ENCODE assay signal across 15 cellular contexts in genomic region chr7:110827287-110827855, GRCh38.
A peak's percentile ranks its signal among the peaks of the same experiment; 100 is the strongest.
DNase-seq lines count a peak whose midpoint lies in the region; TF ChIP-seq lines count a peak whose summit lies in the region.
"Had no signal": no experiment of that assay in that cellular context is flagged by ENCODE, and none has a peak within 500 bp of the region (broad histone marks: within the 10 kb centered on the region; RNA-seq: fewer than 3 reads in every experiment).

No MANE protein-coding gene starts in this region.

- intact Hi-C loops in A673 (cut with micrococcal nuclease; ENCODE audit: unreplicated experiment) (no loop called here), ascending aorta (cut with DNase I) (no loop called here)

- H3K9me3 ChIP-seq in A673 (ENCODE audit: low read depth, low read length, poor library complexity, severe bottlenecking) (no peaks in the 10 kb centered on the region), HAP-1 (no peaks in the 10 kb centered on the region), ascending aorta (no peaks in the 10 kb centered on the region)
- H3K9me3 ChIP-seq: BLaER1, Caco-2 had no signal

- H3K27me3 ChIP-seq in A673 (replicated peaks; ENCODE audit: insufficient read depth, low read depth, low read length, poor library complexity) (peaks cover 6% of the 10 kb centered on the region), HAP-1 (ENCODE audit: low read depth) (no peaks in the 10 kb centered on the region), ascending aorta (no peaks in the 10 kb centered on the region)
- H3K27me3 ChIP-seq: BLaER1 had no signal

- DNase-seq in A673 (ENCODE audit: low spot score) (peak; percentile 51), HAP-1 (ENCODE audit: low spot score in 2 of 2) (peak; percentile 60 to 99), NCI-H82 (lab: John Stamatoyannopoulos, UW) (peak; percentile 65), foreskin melanocyte (peak; percentile 29), NCI-H1436 (lab: John Stamatoyannopoulos, UW) (no peak), ascending aorta (ENCODE audit: low spot score in 2 of 2) (no peak)
- DNase-seq: Caco-2; CD4-positive, CD25-positive, alpha-beta regulatory T cell; CD8-positive, alpha-beta T cell; DMS153; DND-41; GOT3; HCEC 1CT had no signal

- in situ Hi-C loops in HAP-1 (cut with MboI; ENCODE audit: low sequenced_read_pairs), result no loop called here

- CTCF ChIA-PET in A673 (lab: Charles Lee), result no interaction called here

- H3K4me1 ChIP-seq in A673 (ENCODE audit: insufficient read depth, low read length, poor library complexity, severe bottlenecking), result no peaks in the 10 kb centered on the region
- peaks cover 16% of the 10 kb centered on the region for H3K4me1 ChIP-seq in HAP-1
- H3K4me1 ChIP-seq in ascending aorta, result peaks cover 0 to 3% of the 10 kb centered on the region in 2 donors
- H3K4me1 ChIP-seq: BLaER1, Caco-2 had no signal

- H3K27ac ChIP-seq in A673 (ENCODE audit: low read depth, low read length, poor library complexity, severe bottlenecking), result no peak overlapping the region
- no peak overlapping the region for H3K27ac ChIP-seq in ascending aorta
- H3K27ac ChIP-seq: BLaER1, C4-2B had no signal

- H3K4me3 ChIP-seq in A673 (ENCODE audit: low read depth, low read length, poor library complexity, severe bottlenecking) (no peak overlapping the region), HAP-1 (no peak overlapping the region), ascending aorta (no peak overlapping the region)
- H3K4me3 ChIP-seq: BLaER1 had no signal

- H3K36me3 ChIP-seq in A673 (ENCODE audit: insufficient read depth, low read length, poor library complexity, severe bottlenecking) (no peaks in the 10 kb centered on the region), HAP-1 (replicated peaks) (no peaks in the 10 kb centered on the region), ascending aorta (no peaks in the 10 kb centered on the region)
- H3K36me3 ChIP-seq: BLaER1 had no signal

- TF ChIP-seq CTCF in A673 (conservative IDR thresholded peaks at IDR 0.05; ENCODE audit: low read depth, low read length), result no peak
- TF ChIP-seq CTCF in ascending aorta (IDR thresholded peaks at IDR 0.05), result no peak

- POLR2A ChIA-PET in A673 (lab: Charles Lee; ENCODE audit: low non-redundant PET), result no interaction called here

- no TSS peak for BruUV-seq in A673 (replicated peaks; lab: Mats Ljungman, UMichigan)

Comparison
In these comparisons a context has a peak if more than half of its experiments do, and no peak if none do; other contexts are left out.
1. DNase-seq: peak in A673 (single experiment), HAP-1 (2 of 2), NCI-H82 (single experiment) and foreskin melanocyte (single experiment); none in NCI-H1436 (single experiment) and ascending aorta (0 of 2).